Comparison of ENCODE assay signal across 26 cellular contexts in the genomic region with DNA sequence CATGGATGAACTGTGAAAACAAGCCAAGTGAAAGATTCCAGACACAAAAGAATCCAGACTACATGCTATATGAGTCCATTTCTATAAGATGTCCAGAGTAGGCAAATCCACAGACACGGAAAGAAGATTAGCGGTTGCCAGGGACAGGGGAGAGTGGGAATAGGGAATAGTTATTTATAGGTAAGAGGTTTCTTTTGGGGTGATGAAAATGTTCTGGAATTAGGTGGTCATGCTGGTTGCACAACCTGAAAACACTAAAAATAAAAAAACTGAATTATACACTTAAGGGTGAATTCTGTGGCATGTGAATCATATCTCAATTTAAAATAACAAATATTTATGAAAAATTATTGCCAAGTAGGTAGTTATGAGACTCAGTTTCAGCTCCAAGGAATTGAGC.
"Had no signal": no experiment of that assay in that cellular context is flagged by ENCODE, and none has a peak within 500 bp of the region (broad histone marks: within the 10 kb centered on the region; RNA-seq: fewer than 3 reads in every experiment).

No MANE protein-coding gene starts in this region.

- H3K27ac ChIP-seq: left lung, lower lobe of right lung, neural progenitor cell, neutrophil, parathyroid adenoma, prostate gland, spleen, suprapubic skin, transverse colon, upper lobe of left lung, vagina had no signal

- H3K4me1 ChIP-seq: left lung, lower lobe of right lung, parathyroid adenoma, prostate gland, spleen, suprapubic skin, transverse colon, upper lobe of left lung had no signal

- H3K79me2 ChIP-seq: parathyroid adenoma had no signal

- H3K9me3 ChIP-seq: left lung, lower lobe of right lung, neutrophil, prostate gland, spleen, suprapubic skin, transverse colon, upper lobe of left lung, vagina had no signal

- H3K9ac ChIP-seq: neural progenitor cell, parathyroid adenoma had no signal

- H3K27me3 ChIP-seq: left lung, neural progenitor cell, neutrophil, suprapubic skin, transverse colon, upper lobe of left lung, vagina had no signal

- H2AFZ ChIP-seq: neural progenitor cell, parathyroid adenoma had no signal

- ATAC-seq: left colon; left lung; lower lobe of right lung; natural killer cell; right cardiac atrium; sciatic nerve; stimulated activated effector memory CD8-positive, alpha-beta T cell treated with anti-CD3 and anti-CD28 coated beads, Interleukin-12 subunit alpha, Interleukin-12 subunit beta, amount 100 ng/mL, for 72 hours had no signal

- H3K4me2 ChIP-seq: neural progenitor cell had no signal

- DNase-seq: hippocampal formation; kidney; left colon; left lung; lower lobe of right lung; mesendoderm; naive B cell; natural killer cell; nephron progenitor cell; occipital lobe; retina; right cardiac atrium; small intestine; spleen; stimulated activated CD4-positive, alpha-beta T cell treated with anti-CD3 and anti-CD28 coated beads, Interleukin-4, amount 100 ng/mL, for 24 hours; stimulated activated naive CD4-positive, alpha-beta T cell; transverse colon; upper lobe of left lung had no signal

- H3K36me3 ChIP-seq: left lung, lower lobe of right lung, neural progenitor cell, neutrophil, prostate gland, spleen, suprapubic skin, transverse colon, upper lobe of left lung, vagina had no signal

- H3K4me3 ChIP-seq: left lung, lower lobe of right lung, neural progenitor cell, prostate gland, spleen, suprapubic skin, transverse colon, upper lobe of left lung, vagina had no signal
